In genomic region chr18:61797691-61798590, GRCh38 we compare ENCODE assay signal across 14 cellular contexts.
A peak's percentile ranks its signal among the peaks of the same experiment; 100 is the strongest.
DNase-seq lines count a peak whose midpoint lies in the region; ATAC-seq and TF ChIP-seq lines count a peak whose summit lies in the region.
"Had no signal": no experiment of that assay in that cellular context is flagged by ENCODE, and none has a peak within 500 bp of the region (broad histone marks: within the 10 kb centered on the region; RNA-seq: fewer than 3 reads in every experiment).

No MANE protein-coding gene starts in this region.

- H3K4me1 ChIP-seq in hepatocyte (ENCODE audit: insufficient read depth): no peaks in the 10 kb centered on the region

- no peaks in the 10 kb centered on the region for H3K79me2 ChIP-seq in hepatocyte

- no peaks in the 10 kb centered on the region for H3K27me3 ChIP-seq in hepatocyte

- no peak overlapping the region for H3K4me2 ChIP-seq in hepatocyte

- WGBS in hepatocyte (ENCODE audit: low lambda C conversion rate, missing lambda C conversion rate): 62% methylated on average over 6 of the region's 6 CpGs

- no peaks in the 10 kb centered on the region for H3K36me3 ChIP-seq in hepatocyte (replicated peaks; ENCODE audit: insufficient read depth, low read depth)

- no peak overlapping the region for H3K4me3 ChIP-seq in hepatocyte

- no peaks in the 10 kb centered on the region for H3K9me3 ChIP-seq in hepatocyte (ENCODE audit: low read depth)

- no peaks in the 10 kb centered on the region for H3K9me2 ChIP-seq in hepatocyte (replicated peaks; ENCODE audit: insufficient read depth)

- DNase-seq in COLO829 (ENCODE audit: low spot score) (peak; percentile 21), NCI-H1048 (lab: John Stamatoyannopoulos, UW) (peak; percentile 3), NCI-H510A treated with DMSO at 0.1 percent for 48 hours (lab: John Stamatoyannopoulos, UW) (peak; percentile 97), hepatocyte (ENCODE audit: low spot score) (no peak), glomerular visceral epithelial cell (ENCODE audit: extremely low spot score) (no peak), NCI-H146 (lab: John Stamatoyannopoulos, UW) (no peak)
- DNase-seq: AML-193, Calu3, GOT3, KBM-7, NCI-H1694, NCI-H526, T-helper 2 cell had no signal

- no peaks in the 10 kb centered on the region for H4K20me1 ChIP-seq in hepatocyte (ENCODE audit: insufficient read depth, poor library complexity, severe bottlenecking)

- H3K27ac ChIP-seq in hepatocyte: peak overlapping the region; percentile 52

- ATAC-seq in GM19467 (IDR thresholded peaks at IDR 0.05; ENCODE audit: unreplicated experiment): no peak

- no peak for TF ChIP-seq CTCF in hepatocyte (IDR thresholded peaks at IDR 0.05; ENCODE audit: poor library complexity)

- no peak overlapping the region for H2AFZ ChIP-seq in hepatocyte

Comparison
In these comparisons a context has a peak if more than half of its experiments do, and no peak if none do; other contexts are left out.
1. DNase-seq: peak in COLO829 (single experiment), NCI-H1048 (single experiment) and NCI-H510A treated with DMSO at 0.1 percent for 48 hours (single experiment); none in hepatocyte (single experiment), glomerular visceral epithelial cell (single experiment) and NCI-H146 (single experiment).